Comparison of ENCODE assay signal across 14 cellular contexts in genomic region chr2:109699646-109700045, GRCh38.
DNase-seq lines count a peak whose midpoint lies in the region; ATAC-seq and TF ChIP-seq lines count a peak whose summit lies in the region.
"Had no signal": no experiment of that assay in that cellular context is flagged by ENCODE, and none has a peak within 500 bp of the region (broad histone marks: within the 10 kb centered on the region; RNA-seq: fewer than 3 reads in every experiment).

No MANE protein-coding gene starts in this region.

- DNase-seq in RWPE2 (ENCODE audit: low spot score) (no peak), fibroblast of lung (ENCODE audit: low read depth in 2 of 2) (peak; percentile 6 to 58), mucosa of descending colon (peak in 2 of 3 donors; percentile 66 to 68), thyroid gland (peak; percentile 24 to 30), head of caudate nucleus (no peak), GM10266 (ENCODE audit: extremely low spot score) (no peak), lower leg skin (ENCODE audit: low spot score in 2 of 2) (no peak)
- no peak for DNase-seq in stimulated activated CD4-positive, alpha-beta T cell treated with anti-CD3 and anti-CD28 coated beads, Interleukin-4, amount 100 ng/mL, for 1 hour
- DNase-seq: activated naive CD4-positive, alpha-beta T cell; CD4-positive, CD25-positive, alpha-beta regulatory T cell; dorsolateral prefrontal cortex; naive B cell; NCI-H187; T-cell had no signal

- intact Hi-C loops in mucosa of descending colon (cut with DNase I, micrococcal nuclease): loop anchor here in 1 of 2 donors (10.0 kb wide), 1 partner anchor 85 kb away; the partner anchor contains the start of genes SEPTIN10 and SOWAHC
- intact Hi-C loops in thyroid gland (cut with DNase I): no loop called here
- intact Hi-C loops in head of caudate nucleus (cut with DNase I): no loop called here
- intact Hi-C loops in lower leg skin (cut with DNase I; ENCODE audit: low total_unique reads): no loop called here

- H3K27ac ChIP-seq in RWPE2 (ENCODE audit: poor library complexity, severe bottlenecking) (peak overlapping the region; percentile 100), fibroblast of lung (ENCODE audit: insufficient read depth, low read length) (no peak overlapping the region), thyroid gland (peak overlapping the region in 2 of 3 donors; percentile 2 to 42)
- H3K27ac ChIP-seq: dorsolateral prefrontal cortex had no signal

- WGBS in thyroid gland, 2 donors: 29 to 32% methylated on average over 7 of the region's 7 CpGs
- 41 to 55% methylated on average over 7 of the region's 7 CpGs for WGBS in lower leg skin, 2 donors

- no peak overlapping the region for H3K9ac ChIP-seq in fibroblast of lung (ENCODE audit: insufficient read depth, low read length)

- H3K36me3 ChIP-seq in RWPE2 (ENCODE audit: low read depth) (no peaks in the 10 kb centered on the region), fibroblast of lung (ENCODE audit: control insufficient read depth, insufficient read depth, low read length) (no peaks in the 10 kb centered on the region), mucosa of descending colon (ENCODE audit: low read depth) (no peaks in the 10 kb centered on the region), thyroid gland (no peaks in the 10 kb centered on the region)

- ATAC-seq in RWPE2 (ENCODE audit: low read depth): no peak
- ATAC-seq in mucosa of descending colon: peak; percentile 77
- ATAC-seq: T-cell had no signal

- no peak for TF ChIP-seq POLR2A in thyroid gland (IDR thresholded peaks at IDR 0.05)
- no peak for TF ChIP-seq POLR2A in lower leg skin (IDR thresholded peaks at IDR 0.05)

- H3K4me1 ChIP-seq in RWPE2 (ENCODE audit: insufficient read depth, poor library complexity, severe bottlenecking) (peaks cover 46% of the 10 kb centered on the region), fibroblast of lung (ENCODE audit: control insufficient read depth, extremely low read depth, insufficient read depth, low read length) (peaks cover 3% of the 10 kb centered on the region), mucosa of descending colon (ENCODE audit: low read depth) (peaks cover 45% of the 10 kb centered on the region), thyroid gland (peaks cover 0 to 13% of the 10 kb centered on the region in 2 donors)

- H2AFZ ChIP-seq in fibroblast of lung (ENCODE audit: low read length): no peak overlapping the region

- no peaks in the 10 kb centered on the region for H3K79me2 ChIP-seq in fibroblast of lung (ENCODE audit: control insufficient read depth, insufficient read depth, low read length)

- H3K27me3 ChIP-seq in RWPE2 (ENCODE audit: insufficient read depth, poor library complexity, severe bottlenecking) (no peaks in the 10 kb centered on the region), fibroblast of lung (ENCODE audit: control insufficient read depth, insufficient read depth, low read length) (no peaks in the 10 kb centered on the region), thyroid gland (no peaks in the 10 kb centered on the region)

- H3K9me3 ChIP-seq in RWPE2 (ENCODE audit: severe bottlenecking) (no peaks in the 10 kb centered on the region), fibroblast of lung (ENCODE audit: control insufficient read depth, insufficient read depth, low read depth, low read length) (no peaks in the 10 kb centered on the region), mucosa of descending colon (no peaks in the 10 kb centered on the region), thyroid gland (no peaks in the 10 kb centered on the region)

- H3K4me2 ChIP-seq in fibroblast of lung (ENCODE audit: extremely low read depth, insufficient read depth, low read length): no peak overlapping the region

- H4K20me1 ChIP-seq in fibroblast of lung (ENCODE audit: control insufficient read depth, extremely low read depth, insufficient read depth, low read length): no peaks in the 10 kb centered on the region

- H3K4me3 ChIP-seq in RWPE2 (ENCODE audit: severe bottlenecking) (no peak overlapping the region), fibroblast of lung (replicated peaks in 1 of 4; ENCODE audit: control extremely low read depth in 1 of 4, insufficient read depth in 1 of 4, low read depth in 3 of 4, low read length in 4 of 4) (no peak overlapping the region), mucosa of descending colon (no peak overlapping the region), thyroid gland (replicated peaks in 1 of 3) (no peak overlapping the region), lower leg skin (ENCODE audit: low read depth, poor library complexity, severe bottlenecking) (no peak overlapping the region)
- H3K4me3 ChIP-seq: dorsolateral prefrontal cortex had no signal

- TF ChIP-seq CTCF in RWPE2 (IDR thresholded peaks at IDR 0.05; ENCODE audit: poor library complexity, severe bottlenecking) (no peak), fibroblast of lung (conservative IDR thresholded peaks at IDR 0.05 in 1 of 2, IDR thresholded peaks at IDR 0.05 in 1 of 2; ENCODE audit: low read depth in 1 of 2, low read length in 2 of 2) (no peak), mucosa of descending colon (IDR thresholded peaks at IDR 0.05) (no peak), thyroid gland (IDR thresholded peaks at IDR 0.05) (no peak), GM10266 (IDR thresholded peaks at IDR 0.05; ENCODE audit: control insufficient read depth, insufficient read depth, low read depth, missing control alignments) (no peak), lower leg skin (IDR thresholded peaks at IDR 0.05) (no peak)

Comparison
In these comparisons a context has a peak if more than half of its experiments do, and no peak if none do; other contexts are left out.
1. DNase-seq: peak in fibroblast of lung (2 of 2), mucosa of descending colon (2 of 3) and thyroid gland (2 of 2); none in RWPE2 (single experiment), stimulated activated CD4-positive, alpha-beta T cell treated with anti-CD3 and anti-CD28 coated beads, Interleukin-4, amount 100 ng/mL, for 1 hour (single experiment), head of caudate nucleus (0 of 42), GM10266 (single experiment) and lower leg skin (0 of 2).